10 cellular contexts compared by ENCODE assay signal in the genomic region with DNA sequence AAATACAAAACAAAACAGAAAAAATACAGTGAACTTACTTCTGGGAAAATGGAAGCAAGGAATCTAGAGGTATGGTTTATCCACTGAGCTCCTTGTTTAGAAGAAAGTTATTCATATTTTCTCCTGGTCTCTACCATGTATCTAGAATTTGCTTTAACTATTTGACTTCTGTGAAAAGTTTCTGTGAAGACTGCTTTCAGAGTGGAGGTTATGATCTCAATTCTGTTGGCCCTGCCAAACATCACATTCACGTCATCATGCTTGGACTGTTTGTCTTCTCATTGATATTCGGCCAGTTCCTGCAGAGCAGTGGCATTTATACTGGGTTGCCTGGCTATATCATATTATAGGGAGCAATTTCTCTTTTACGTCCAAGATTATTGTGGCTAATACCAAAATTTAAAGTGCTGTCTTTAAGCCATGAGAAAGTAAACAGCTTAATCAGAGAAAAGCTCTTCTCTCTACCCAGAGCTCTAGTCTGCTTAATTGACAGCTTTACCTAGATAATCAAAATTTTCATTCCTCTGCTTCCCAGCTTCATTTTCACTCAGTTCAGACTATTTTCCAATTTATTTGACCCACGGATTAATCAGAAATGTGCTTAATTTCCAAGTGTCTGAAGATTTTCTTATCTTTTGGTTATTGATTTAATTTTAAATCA. TPM values are rescaled to one million over a fixed set of nuclear protein-coding genes. Genes with fewer than 3 reads are reported as not detected.
DNase-seq lines count a peak whose midpoint lies in the region; ATAC-seq, FAIRE-seq and TF ChIP-seq lines count a peak whose summit lies in the region.
"Had no signal": no experiment of that assay in that cellular context is flagged by ENCODE, and none has a peak within 500 bp of the region (broad histone marks: within the 10 kb centered on the region; RNA-seq: fewer than 3 reads in every experiment).

A gene with protein sequence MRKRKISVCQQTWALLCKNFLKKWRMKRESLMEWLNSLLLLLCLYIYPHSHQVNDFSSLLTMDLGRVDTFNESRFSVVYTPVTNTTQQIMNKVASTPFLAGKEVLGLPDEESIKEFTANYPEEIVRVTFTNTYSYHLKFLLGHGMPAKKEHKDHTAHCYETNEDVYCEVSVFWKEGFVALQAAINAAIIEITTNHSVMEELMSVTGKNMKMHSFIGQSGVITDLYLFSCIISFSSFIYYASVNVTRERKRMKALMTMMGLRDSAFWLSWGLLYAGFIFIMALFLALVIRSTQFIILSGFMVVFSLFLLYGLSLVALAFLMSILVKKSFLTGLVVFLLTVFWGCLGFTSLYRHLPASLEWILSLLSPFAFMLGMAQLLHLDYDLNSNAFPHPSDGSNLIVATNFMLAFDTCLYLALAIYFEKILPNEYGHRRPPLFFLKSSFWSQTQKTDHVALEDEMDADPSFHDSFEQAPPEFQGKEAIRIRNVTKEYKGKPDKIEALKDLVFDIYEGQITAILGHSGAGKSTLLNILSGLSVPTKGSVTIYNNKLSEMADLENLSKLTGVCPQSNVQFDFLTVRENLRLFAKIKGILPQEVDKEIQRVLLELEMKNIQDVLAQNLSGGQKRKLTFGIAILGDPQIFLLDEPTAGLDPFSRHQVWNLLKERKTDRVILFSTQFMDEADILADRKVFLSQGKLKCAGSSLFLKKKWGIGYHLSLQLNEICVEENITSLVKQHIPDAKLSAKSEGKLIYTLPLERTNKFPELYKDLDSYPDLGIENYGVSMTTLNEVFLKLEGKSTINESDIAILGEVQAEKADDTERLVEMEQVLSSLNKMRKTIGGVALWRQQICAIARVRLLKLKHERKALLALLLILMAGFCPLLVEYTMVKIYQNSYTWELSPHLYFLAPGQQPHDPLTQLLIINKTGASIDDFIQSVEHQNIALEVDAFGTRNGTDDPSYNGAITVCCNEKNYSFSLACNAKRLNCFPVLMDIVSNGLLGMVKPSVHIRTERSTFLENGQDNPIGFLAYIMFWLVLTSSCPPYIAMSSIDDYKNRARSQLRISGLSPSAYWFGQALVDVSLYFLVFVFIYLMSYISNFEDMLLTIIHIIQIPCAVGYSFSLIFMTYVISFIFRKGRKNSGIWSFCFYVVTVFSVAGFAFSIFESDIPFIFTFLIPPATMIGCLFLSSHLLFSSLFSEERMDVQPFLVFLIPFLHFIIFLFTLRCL (N-terminal part only) (minus strand): TSS at position 212 of the 661 bp plus-strand sequence. CDS start 13,358 bp downstream, outside the sequence.

- peak within 1 kb of the TSS; percentile 80 for H2AFZ ChIP-seq in GM23248
- peak within 1 kb of the TSS; percentile 90 for H2AFZ ChIP-seq in smooth muscle cell (ENCODE audit: low read depth)

- peak; percentile 81 for DNase-seq in GM23248
- no peak for DNase-seq in chondrocyte (ENCODE audit: low spot score)
- DNase-seq in left lung, result no peak
- DNase-seq in smooth muscle cell (lab: John Stamatoyannopoulos, UW; ENCODE audit: unreplicated experiment), result no peak
- no peak for DNase-seq in NCI-H774 (lab: John Stamatoyannopoulos, UW)
- no peak for DNase-seq in NCI-H524 treated with DMSO at 0.1 percent for 48 hours (lab: John Stamatoyannopoulos, UW)
- no peak for DNase-seq in GM19239 (ENCODE audit: insufficient read length, low spot score)
- DNase-seq: activated CD4-positive, CD25-positive, alpha-beta regulatory T cell had no signal

- peak within 1 kb of the TSS; percentile 83 for H3K27ac Mint-ChIP-seq in chondrocyte (ENCODE audit: unreplicated experiment)

- no peaks in the 10 kb centered on the region for H3K9me2 ChIP-seq in GM23248 (ENCODE audit: insufficient read depth)

- TF ChIP-seq CTCF in chondrocyte (IDR thresholded peaks at IDR 0.05) (no peak), left lung (IDR thresholded peaks at IDR 0.05) (no peak), smooth muscle cell (IDR thresholded peaks at IDR 0.05; ENCODE audit: borderline replicate concordance, insufficient read depth, poor library complexity, severe bottlenecking) (no peak)

- H3K4me3 ChIP-seq in GM23248 (peak within 1 kb of the TSS; percentile 62), left lung (peak within 1 kb of the TSS; percentile 4 to 15), smooth muscle cell (peak within 1 kb of the TSS; percentile 36)

- in situ Hi-C loops in GM23248 (cut with MboI), result no loop called here

- no peaks in the 10 kb centered on the region for H3K27me3 Mint-ChIP-seq in chondrocyte (ENCODE audit: low read depth)

- H3K4me2 ChIP-seq in GM23248 (ENCODE audit: unreplicated experiment) (peak within 1 kb of the TSS; percentile 83), smooth muscle cell (peak within 1 kb of the TSS; percentile 80)

- H3K79me2 ChIP-seq in GM23248 (ENCODE audit: insufficient read depth) (no peaks in the 10 kb centered on the region), smooth muscle cell (ENCODE audit: low read depth) (no peaks in the 10 kb centered on the region)

- H3K9me3 Mint-ChIP-seq in chondrocyte (ENCODE audit: low read depth), result no peaks in the 10 kb centered on the region

- peak within 1 kb of the TSS; percentile 66 for H3K27ac ChIP-seq in GM23248
- H3K27ac ChIP-seq in left lung, result peak within 1 kb of the TSS; percentile 5 to 64
- H3K27ac ChIP-seq in smooth muscle cell (ENCODE audit: low read depth), result peak within 1 kb of the TSS; percentile 69

- H3F3A ChIP-seq in GM23248 (ENCODE audit: insufficient read depth) (peaks cover 7% of the 10 kb centered on the region), smooth muscle cell (ENCODE audit: low read depth) (no peaks in the 10 kb centered on the region)

- 7 to 19% methylated on average over 4 of the region's 4 CpGs for WGBS in GM23248 (ENCODE audit: low coverage in 1 of 2, low lambda C conversion rate in 2 of 2, missing lambda C conversion rate in 2 of 2), 2 experiments
- WGBS in smooth muscle cell (ENCODE audit: low lambda C conversion rate), result 26% methylated on average over 4 of the region's 4 CpGs

- FAIRE-seq in GM19239 (lab: Jason Lieb, UNC), result no peak
- FAIRE-seq: bronchial epithelial cell had no signal

- H4K20me1 ChIP-seq in GM23248 (ENCODE audit: insufficient read depth) (no peaks in the 10 kb centered on the region), smooth muscle cell (ENCODE audit: low read depth) (no peaks in the 10 kb centered on the region)

- intact Hi-C loops in left lung (cut with DNase I), result no loop called here

- peaks cover 20% of the 10 kb centered on the region for H3K4me1 ChIP-seq in GM23248 (ENCODE audit: insufficient read depth)
- no peaks in the 10 kb centered on the region for H3K4me1 ChIP-seq in left lung
- H3K4me1 ChIP-seq in smooth muscle cell (ENCODE audit: low read depth), result peaks cover 13% of the 10 kb centered on the region

- no peaks in the 10 kb centered on the region for H3K36me3 ChIP-seq in GM23248 (ENCODE audit: low read depth)
- no peaks in the 10 kb centered on the region for H3K36me3 ChIP-seq in left lung
- no peaks in the 10 kb centered on the region for H3K36me3 ChIP-seq in smooth muscle cell (ENCODE audit: low read depth)

- H3K9me3 ChIP-seq in GM23248 (ENCODE audit: low read depth) (no peaks in the 10 kb centered on the region), left lung (no peaks in the 10 kb centered on the region), smooth muscle cell (replicated peaks; ENCODE audit: low read depth) (no peaks in the 10 kb centered on the region)

- H3K27me3 ChIP-seq in GM23248 (replicated peaks; ENCODE audit: insufficient read depth) (no peaks in the 10 kb centered on the region), left lung (no peaks in the 10 kb centered on the region), smooth muscle cell (ENCODE audit: low read depth) (no peaks in the 10 kb centered on the region)

- H3K4me1 Mint-ChIP-seq in chondrocyte (ENCODE audit: low read depth), result peaks cover 25% of the 10 kb centered on the region

- H3K9ac ChIP-seq in GM23248, result peak within 1 kb of the TSS; percentile 73
- H3K9ac ChIP-seq in smooth muscle cell (ENCODE audit: low read depth), result peak within 1 kb of the TSS; percentile 55

- ATAC-seq in left lung (peak; percentile 84), GM21515 (IDR thresholded peaks at IDR 0.05; ENCODE audit: unreplicated experiment) (no peak)

- H3K4me3 Mint-ChIP-seq in chondrocyte (ENCODE audit: unreplicated experiment), result peak within 1 kb of the TSS; percentile 44

- no peaks in the 10 kb centered on the region for H3K36me3 Mint-ChIP-seq in chondrocyte (ENCODE audit: low read depth)

RNA-seq across cellular contexts. Expression of the gene that starts here (rescaled TPM):
- total RNA-seq in GM23248 (2014; rRNA removed; shearing (Covaris generic)), result 8.0 and 14.4 TPM in 2 replicates
- polyA plus RNA-seq in GM23248 (2016; fragmentation: Nextera tagmentation; extraction: Ambion mirVana) (3.5 and 4.4 TPM in 2 replicates), smooth muscle cell (1.3 and 1.7 TPM in 2 replicates)
- total RNA-seq in chondrocyte (1.5 to 21.0 TPM (median 2.4 TPM) in 3 replicates), left lung (10 to 100 TPM; 22.7 to 23.7 TPM), smooth muscle cell (6.9 TPM in 2 replicates)

Comparison
In these comparisons a context has a peak if more than half of its experiments do, and no peak if none do; other contexts are left out.
1. H3K4me3 ChIP-seq: peak in every context shown above with its lines; median percentile 62 in GM23248; 36 in smooth muscle cell; 10 in left lung.